ENCODE assay signal across 8 cellular contexts in the genomic region with DNA sequence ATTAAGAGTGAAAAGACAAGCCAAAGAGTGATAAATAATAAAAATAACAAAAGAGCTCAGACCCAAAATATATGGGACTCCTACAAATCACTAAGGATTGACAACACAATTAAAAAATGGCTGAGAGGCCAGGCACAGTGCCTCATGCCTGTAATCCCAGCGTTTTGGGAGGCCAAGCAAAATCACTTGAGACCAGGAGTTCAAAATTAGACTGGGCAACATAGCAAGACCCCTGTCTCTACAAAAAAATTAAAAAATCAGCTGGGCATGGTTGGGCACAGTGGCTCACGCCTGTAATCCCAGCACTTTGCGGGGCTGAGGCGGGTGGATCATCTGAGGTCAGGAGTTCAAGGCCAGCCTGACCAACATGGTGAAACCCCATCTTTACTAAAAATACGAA.
"Had no signal": no experiment of that assay in that cellular context is flagged by ENCODE, and none has a peak within 500 bp of the region (broad histone marks: within the 10 kb centered on the region; RNA-seq: fewer than 3 reads in every experiment).

No MANE protein-coding gene starts in this region.

- DNase-seq: H7, KG1 had no signal

- H3K36me3 Mint-ChIP-seq: IgD-negative memory B cell had no signal

- FAIRE-seq: H1, HTR-8/SVneo had no signal

- H3K27ac Mint-ChIP-seq: GM23338, IgD-negative memory B cell had no signal

- H3K4me3 ChIP-seq: GM23338, HAP-1 had no signal

- H3K4me1 ChIP-seq: HAP-1 had no signal

- H3K36me3 ChIP-seq: HAP-1 had no signal

- H3K27me3 Mint-ChIP-seq: IgD-negative memory B cell had no signal

- H3K4me1 Mint-ChIP-seq: IgD-negative memory B cell had no signal

- H3K4me3 Mint-ChIP-seq: GM23338, IgD-negative memory B cell had no signal

- H3K9me3 Mint-ChIP-seq: GM23338, IgD-negative memory B cell had no signal

- ATAC-seq: GM23338, HCT116 had no signal

- H3K9me3 ChIP-seq: HAP-1 had no signal
